Comparison of ENCODE assay signal across 8 cellular contexts in genomic region chr6:109482913-109483743, GRCh38. TPM values are rescaled to one million over a fixed set of nuclear protein-coding genes. Genes with fewer than 3 reads are reported as not detected.
A peak's percentile ranks its signal among the peaks of the same experiment; 100 is the strongest.
DNase-seq lines count a peak whose midpoint lies in the region; ATAC-seq and TF ChIP-seq lines count a peak whose summit lies in the region.

TSS of gene ZBTB24 (minus strand) at chr6:109483219. CDS start at chr6:109482026, 1,193 bp downstream.

- peak; percentile 90 for DNase-seq in EL
- peak; percentile 94 for DNase-seq in GM23338 (ENCODE audit: low spot score)
- DNase-seq in Kasumi-1 (lab: John Stamatoyannopoulos, UW) = peak; percentile 73 to 85
- DNase-seq in RWPE1 (ENCODE audit: low spot score) = peak; percentile 86
- DNase-seq in activated T-helper 1 cell treated with anti-CD3 and anti-CD28 coated beads, Interleukin-2, amount 50 U/mL, for 16 hours (ENCODE audit: low read depth in 1 of 2, low spot score in 1 of 2) = peak; percentile 76 to 89
- DNase-seq in fibroblast of lung (ENCODE audit: low read depth in 2 of 2) = peak; percentile 82 to 87
- DNase-seq in natural killer cell = peak; percentile 86
- peak; percentile 86 for DNase-seq in stimulated activated naive B cell treated with anti-CD40 and anti-IgM and Interleukin-4, amounts not matched to agents 10 μg/mL and 1 μg/mL and 100 μg/mL, for 72 hours

- POLR2A ChIA-PET in RWPE1 (lab: Yijun Ruan, JAX; ENCODE audit: low non-redundant PET) = no interaction called here

- peak within 1 kb of the TSS; percentile 98 for H3K4me3 Mint-ChIP-seq in GM23338
- H3K4me3 Mint-ChIP-seq in natural killer cell = peak within 1 kb of the TSS; percentile 92
- H3K4me3 Mint-ChIP-seq in stimulated activated naive B cell treated with anti-CD40 and anti-IgM and Interleukin-4, amounts not matched to agents 10 μg/mL and 1 μg/mL and 100 μg/mL, for 72 hours = peak within 1 kb of the TSS; percentile 90 to 95

- H3K9me3 ChIP-seq in fibroblast of lung (ENCODE audit: control insufficient read depth, insufficient read depth, low read depth, low read length) = no peaks in the 10 kb centered on the region

- peak; percentile 88 for ATAC-seq in GM23338
- peak; percentile 86 to 95 (median 91) for ATAC-seq in natural killer cell
- ATAC-seq in stimulated activated naive B cell treated with anti-CD40 and anti-IgM and Interleukin-4, amounts not matched to agents 10 μg/mL and 1 μg/mL and 100 μg/mL, for 72 hours (replicated peaks) = peak; percentile 90 to 91

- no peaks in the 10 kb centered on the region for H3K9me3 Mint-ChIP-seq in GM23338
- H3K9me3 Mint-ChIP-seq in natural killer cell = no peaks in the 10 kb centered on the region
- no peaks in the 10 kb centered on the region for H3K9me3 Mint-ChIP-seq in stimulated activated naive B cell treated with anti-CD40 and anti-IgM and Interleukin-4, amounts not matched to agents 10 μg/mL and 1 μg/mL and 100 μg/mL, for 72 hours

- H3K4me3 ChIP-seq in GM23338 = peak within 1 kb of the TSS; percentile 75
- H3K4me3 ChIP-seq in fibroblast of lung (replicated peaks in 1 of 4; ENCODE audit: control extremely low read depth in 1 of 4, insufficient read depth in 1 of 4, low read depth in 3 of 4, low read length in 4 of 4) = peak within 1 kb of the TSS; percentile 76 to 99 (median 88)

- no peaks in the 10 kb centered on the region for H3K27me3 ChIP-seq in GM23338 (ENCODE audit: insufficient read depth)
- H3K27me3 ChIP-seq in fibroblast of lung (ENCODE audit: control insufficient read depth, insufficient read depth, low read length) = no peaks in the 10 kb centered on the region

- H3K27ac Mint-ChIP-seq in GM23338 (peak within 1 kb of the TSS; percentile 95), natural killer cell (peak within 1 kb of the TSS; percentile 67 to 85)
- peak within 1 kb of the TSS; percentile 91 for H3K27ac Mint-ChIP-seq in stimulated activated naive B cell treated with anti-CD40 and anti-IgM and Interleukin-4, amounts not matched to agents 10 μg/mL and 1 μg/mL and 100 μg/mL, for 72 hours

- H3K9me2 ChIP-seq in GM23338 (ENCODE audit: insufficient read depth) = no peaks in the 10 kb centered on the region

- H3K4me1 ChIP-seq in GM23338 (ENCODE audit: insufficient read depth) (peaks cover 43% of the 10 kb centered on the region), fibroblast of lung (ENCODE audit: control insufficient read depth, extremely low read depth, insufficient read depth, low read length) (peaks cover 8% of the 10 kb centered on the region)

- H3K27me3 Mint-ChIP-seq in GM23338 (ENCODE audit: insufficient read depth, low read depth, poor library complexity) = peaks cover 2% of the 10 kb centered on the region
- no peaks in the 10 kb centered on the region for H3K27me3 Mint-ChIP-seq in natural killer cell (ENCODE audit: low read depth in 2 of 2)
- no peaks in the 10 kb centered on the region for H3K27me3 Mint-ChIP-seq in stimulated activated naive B cell treated with anti-CD40 and anti-IgM and Interleukin-4, amounts not matched to agents 10 μg/mL and 1 μg/mL and 100 μg/mL, for 72 hours

- CTCF ChIA-PET in RWPE1 (lab: Yijun Ruan, JAX) = interaction anchor here (0.5 to 0.6 kb wide), 2 partner anchors 89 to 215 kb away, joined by 3 read pairs; no protein-coding TSS in a partner anchor

- H3K4me2 ChIP-seq in GM23338 = peak within 1 kb of the TSS; percentile 85
- peak within 1 kb of the TSS; percentile 84 for H3K4me2 ChIP-seq in fibroblast of lung (ENCODE audit: extremely low read depth, insufficient read depth, low read length)

- H3F3A ChIP-seq in GM23338 (replicated peaks; ENCODE audit: low read depth) = no peaks in the 10 kb centered on the region

- peaks cover 23% of the 10 kb centered on the region; the same call in 1 of the 2 replicates for H3K36me3 ChIP-seq in GM23338 (ENCODE audit: insufficient read depth)
- H3K36me3 ChIP-seq in fibroblast of lung (ENCODE audit: control insufficient read depth, insufficient read depth, low read length) = peaks cover 1% of the 10 kb centered on the region

- H4K20me1 ChIP-seq in GM23338 (replicated peaks; ENCODE audit: insufficient read depth) (peaks cover 30% of the 10 kb centered on the region), fibroblast of lung (ENCODE audit: control insufficient read depth, extremely low read depth, insufficient read depth, low read length) (no peaks in the 10 kb centered on the region)

- H2AFZ ChIP-seq in GM23338 (peak within 1 kb of the TSS; percentile 86), fibroblast of lung (ENCODE audit: low read length) (peak within 1 kb of the TSS; percentile 77)

- H3K79me2 ChIP-seq in GM23338 (replicated peaks; ENCODE audit: insufficient read depth) (peaks cover 47% of the 10 kb centered on the region), fibroblast of lung (ENCODE audit: control insufficient read depth, insufficient read depth, low read length) (peaks cover 19% of the 10 kb centered on the region)

- TF ChIP-seq CTCF in GM23338 (conservative IDR thresholded peaks at IDR 0.05; ENCODE audit: low read depth in 2 of 2) = no peak
- no peak for TF ChIP-seq CTCF in RWPE1 (conservative IDR thresholded peaks at IDR 0.05; ENCODE audit: low read depth)
- no peak for TF ChIP-seq CTCF in fibroblast of lung (conservative IDR thresholded peaks at IDR 0.05 in 1 of 2, IDR thresholded peaks at IDR 0.05 in 1 of 2; ENCODE audit: low read depth in 1 of 2, low read length in 2 of 2)
- no peak for TF ChIP-seq CTCF in natural killer cell (IDR thresholded peaks at IDR 0.05)

- peak within 1 kb of the TSS; percentile 60; the same call in 1 of the 2 replicates for H3K27ac ChIP-seq in GM23338 (ENCODE audit: low read depth)
- H3K27ac ChIP-seq in RWPE1 = peak within 1 kb of the TSS; percentile 76
- H3K27ac ChIP-seq in fibroblast of lung (ENCODE audit: insufficient read depth, low read length) = peak within 1 kb of the TSS; percentile 64

- peak within 1 kb of the TSS; percentile 75 for H3K9ac ChIP-seq in fibroblast of lung (ENCODE audit: insufficient read depth, low read length)

- intact Hi-C loops in natural killer cell (cut with micrococcal nuclease) = loop anchor here (1.0 to 2.0 kb wide), 3 partner anchors 24 to 101 kb away; partner anchors contain the start of genes CD164, PPIL6 and SMPD2

- H3K36me3 Mint-ChIP-seq in GM23338 (ENCODE audit: low read depth) = peaks cover 39% of the 10 kb centered on the region
- peaks cover 21% of the 10 kb centered on the region for H3K36me3 Mint-ChIP-seq in natural killer cell
- peaks cover 28 to 35% of the 10 kb centered on the region in 2 donors for H3K36me3 Mint-ChIP-seq in stimulated activated naive B cell treated with anti-CD40 and anti-IgM and Interleukin-4, amounts not matched to agents 10 μg/mL and 1 μg/mL and 100 μg/mL, for 72 hours

- H3K4me1 Mint-ChIP-seq in GM23338 (peaks cover 49% of the 10 kb centered on the region), natural killer cell (peaks cover 42 to 53% of the 10 kb centered on the region in 2 donors)
- peaks cover 25 to 56% of the 10 kb centered on the region in 2 donors for H3K4me1 Mint-ChIP-seq in stimulated activated naive B cell treated with anti-CD40 and anti-IgM and Interleukin-4, amounts not matched to agents 10 μg/mL and 1 μg/mL and 100 μg/mL, for 72 hours

TF ChIP-seq in GM23338, 12 proteins besides CTCF, POLR2A, EP300 and RAD21:
- peak; percentile 65 for TF ChIP-seq POLR2AphosphoS5 (IDR thresholded peaks at IDR 0.05; ENCODE audit: low read depth)
- no peak for TF ChIP-seq STAT1 (IDR thresholded peaks at IDR 0.05; ENCODE audit: unreplicated experiment)
- TF ChIP-seq ETS1 (IDR thresholded peaks at IDR 0.05) = peak; percentile 24; the same call in 1 of the 2 replicates

RNA-seq across cellular contexts. Expression of gene ZBTB24, which starts in this region (rescaled TPM):
- total RNA-seq in GM23338 (2014; rRNA removed; shearing (Covaris generic)) = 22.0 and 26.6 TPM in 2 replicates
- polyA plus RNA-seq in GM23338 (2016; fragmentation: Nextera tagmentation; extraction: Ambion mirVana) (7.2 and 7.9 TPM in 2 replicates), fibroblast of lung (4.4 and 5.0 TPM in 2 replicates)
- total RNA-seq in fibroblast of lung (8.0 and 8.6 TPM in 2 replicates), natural killer cell (10 to 100 TPM in 1 of 3 donors, 1 to 10 TPM in 2; 6.7 to 10.6 (median 8.6) TPM)
- polyA plus RNA-seq in fibroblast of lung (2012) = 3.6 and 3.9 TPM in 2 replicates
- polyA minus RNA-seq in fibroblast of lung (ENCODE audit: low replicate concordance) = 2.3 and 5.1 TPM in 2 replicates

Comparison
In these comparisons a context has a peak if more than half of its experiments do, and no peak if none do; other contexts are left out.
1. Peak in every context shown above with its lines: DNase-seq, ATAC-seq, H3K4me3 ChIP-seq and H3K27ac ChIP-seq.